14 cellular contexts compared by ENCODE assay signal in genomic region chr2:144447535-144447934, GRCh38.
DNase-seq lines count a peak whose midpoint lies in the region; ATAC-seq and TF ChIP-seq lines count a peak whose summit lies in the region.
"Had no signal": no experiment of that assay in that cellular context is flagged by ENCODE, and none has a peak within 500 bp of the region (broad histone marks: within the 10 kb centered on the region; RNA-seq: fewer than 3 reads in every experiment).

No MANE protein-coding gene starts in this region.

- H3K27ac ChIP-seq in adrenal gland, result peak overlapping the region in 3 of 5 donors; percentile 64 to 88 (median 81)
- peak overlapping the region in 3 of 4 donors; percentile 1 to 73 (median 18) for H3K27ac ChIP-seq in upper lobe of left lung
- H3K27ac ChIP-seq in CD8-positive, alpha-beta memory T cell (ENCODE audit: low read depth, low read length), result no peak overlapping the region

- intact Hi-C loops in adrenal gland (cut with DNase I), result no loop called here

- peaks cover 20% of the 10 kb centered on the region for H3K36me3 Mint-ChIP-seq in stimulated activated naive CD8-positive, alpha-beta T cell treated with anti-CD3 and anti-CD28 coated beads, Interleukin-15, Interleukin-2, amounts not matched to agents 100 ng/mL and 50 ng/mL, for 24 hours (ENCODE audit: low read depth)
- H3K36me3 Mint-ChIP-seq in nephron (ENCODE audit: low read depth), result peaks cover 20% of the 10 kb centered on the region
- peaks cover 0 to 4% (median 2%) of the 10 kb centered on the region in 3 donors for H3K36me3 Mint-ChIP-seq in CD8-positive, alpha-beta memory T cell
- H3K36me3 Mint-ChIP-seq: CD8-positive, alpha-beta T cell had no signal

- no peak overlapping the region for H3K4me3 Mint-ChIP-seq in stimulated activated naive CD8-positive, alpha-beta T cell treated with anti-CD3 and anti-CD28 coated beads, Interleukin-15, Interleukin-2, amounts not matched to agents 100 ng/mL and 50 ng/mL, for 24 hours
- H3K4me3 Mint-ChIP-seq in nephron, result no peak overlapping the region
- no peak overlapping the region for H3K4me3 Mint-ChIP-seq in CD8-positive, alpha-beta memory T cell
- H3K4me3 Mint-ChIP-seq: CD8-positive, alpha-beta T cell had no signal

- no peak for ATAC-seq in stimulated activated naive CD8-positive, alpha-beta T cell treated with anti-CD3 and anti-CD28 coated beads, Interleukin-15, Interleukin-2, amounts not matched to agents 100 U/mL and 50 U/mL, for 24 hours
- ATAC-seq in upper lobe of left lung (ENCODE audit: low FRiP score in 2 of 2) (no peak), HG03097 (IDR thresholded peaks at IDR 0.05; ENCODE audit: low FRiP score, unreplicated experiment) (no peak)
- ATAC-seq: CD8-positive, alpha-beta T cell; PC-3 had no signal

- H3K9me3 ChIP-seq in adrenal gland (replicated peaks in 1 of 3), result no peaks in the 10 kb centered on the region
- H3K9me3 ChIP-seq in upper lobe of left lung, result no peaks in the 10 kb centered on the region
- H3K9me3 ChIP-seq in CD8-positive, alpha-beta memory T cell (ENCODE audit: low read length), result no peaks in the 10 kb centered on the region

- no peaks in the 10 kb centered on the region for H3K9me3 Mint-ChIP-seq in stimulated activated naive CD8-positive, alpha-beta T cell treated with anti-CD3 and anti-CD28 coated beads, Interleukin-15, Interleukin-2, amounts not matched to agents 100 ng/mL and 50 ng/mL, for 24 hours
- no peaks in the 10 kb centered on the region for H3K9me3 Mint-ChIP-seq in nephron
- no peaks in the 10 kb centered on the region for H3K9me3 Mint-ChIP-seq in CD8-positive, alpha-beta memory T cell
- H3K9me3 Mint-ChIP-seq: CD8-positive, alpha-beta T cell had no signal

- POLR2A ChIA-PET in CD8-positive, alpha-beta memory T cell (lab: Charles Lee), result no interaction called here

- H3K27ac Mint-ChIP-seq in stimulated activated naive CD8-positive, alpha-beta T cell treated with anti-CD3 and anti-CD28 coated beads, Interleukin-15, Interleukin-2, amounts not matched to agents 100 ng/mL and 50 ng/mL, for 24 hours, result peak overlapping the region; percentile 78
- peak overlapping the region in 2 of 3 experiments; percentile 53 to 72 for H3K27ac Mint-ChIP-seq in nephron
- H3K27ac Mint-ChIP-seq in CD8-positive, alpha-beta memory T cell, result peak overlapping the region in 2 of 8 donors; percentile 16 to 42
- H3K27ac Mint-ChIP-seq: CD8-positive, alpha-beta T cell had no signal

- no peak for DNase-seq in stimulated activated naive CD8-positive, alpha-beta T cell treated with anti-CD3 and anti-CD28 coated beads, Interleukin-15, Interleukin-2, amounts not matched to agents 100 U/mL and 50 U/mL, for 24 hours
- DNase-seq in adrenal gland (no peak), upper lobe of left lung (no peak), dermis blood vessel endothelial cell (no peak)
- no peak for DNase-seq in CD8-positive, alpha-beta memory T cell
- DNase-seq: AML-193; CD8-positive, alpha-beta T cell; KG1; NCI-H187 treated with DMSO at 0.1 percent for 48 hours; NCI-H446; PC-3 had no signal

- CTCF ChIA-PET in CD8-positive, alpha-beta memory T cell (lab: Charles Lee), result no interaction called here

- TF ChIP-seq EP300 in upper lobe of left lung (IDR thresholded peaks at IDR 0.05), result no peak

- H3K27me3 Mint-ChIP-seq in stimulated activated naive CD8-positive, alpha-beta T cell treated with anti-CD3 and anti-CD28 coated beads, Interleukin-15, Interleukin-2, amounts not matched to agents 100 ng/mL and 50 ng/mL, for 24 hours, result no peaks in the 10 kb centered on the region
- no peaks in the 10 kb centered on the region for H3K27me3 Mint-ChIP-seq in nephron (ENCODE audit: low read depth)
- H3K27me3 Mint-ChIP-seq in CD8-positive, alpha-beta memory T cell, result peaks cover 0 to 2% of the 10 kb centered on the region in 2 donors

- H3K27me3 ChIP-seq in adrenal gland (no peaks in the 10 kb centered on the region), upper lobe of left lung (no peaks in the 10 kb centered on the region)
- H3K27me3 ChIP-seq in CD8-positive, alpha-beta memory T cell (ENCODE audit: insufficient read depth, low read length, poor library complexity, severe bottlenecking), result no peaks in the 10 kb centered on the region

- TF ChIP-seq CTCF in adrenal gland (IDR thresholded peaks at IDR 0.05), result no peak
- TF ChIP-seq CTCF in nephron (IDR thresholded peaks at IDR 0.05; ENCODE audit: unreplicated experiment in 3 of 3), result no peak
- TF ChIP-seq CTCF in upper lobe of left lung (IDR thresholded peaks at IDR 0.05), result no peak

- H3K36me3 ChIP-seq in adrenal gland (replicated peaks in 1 of 2) (no peaks in the 10 kb centered on the region), upper lobe of left lung (no peaks in the 10 kb centered on the region)
- H3K36me3 ChIP-seq in CD8-positive, alpha-beta memory T cell (ENCODE audit: insufficient read depth, low read length), result no peaks in the 10 kb centered on the region

- H3K4me1 Mint-ChIP-seq in stimulated activated naive CD8-positive, alpha-beta T cell treated with anti-CD3 and anti-CD28 coated beads, Interleukin-15, Interleukin-2, amounts not matched to agents 100 ng/mL and 50 ng/mL, for 24 hours (ENCODE audit: low read depth), result peaks cover 61% of the 10 kb centered on the region
- H3K4me1 Mint-ChIP-seq in nephron, result peaks cover 71% of the 10 kb centered on the region
- peaks cover 33 to 47% (median 43%) of the 10 kb centered on the region in 3 donors for H3K4me1 Mint-ChIP-seq in CD8-positive, alpha-beta memory T cell

- H3K4me1 ChIP-seq in adrenal gland (replicated peaks in 1 of 2) (peaks cover 30 to 83% of the 10 kb centered on the region in 2 donors), upper lobe of left lung (peaks cover 8 to 38% (median 23%) of the 10 kb centered on the region in 4 donors)
- H3K4me1 ChIP-seq in CD8-positive, alpha-beta memory T cell (ENCODE audit: insufficient read depth, low read length), result peaks cover 10% of the 10 kb centered on the region

- H3K4me3 ChIP-seq in adrenal gland, result no peak overlapping the region
- H3K4me3 ChIP-seq in upper lobe of left lung, result no peak overlapping the region
- H3K4me3 ChIP-seq in CD8-positive, alpha-beta memory T cell (ENCODE audit: low read length), result no peak overlapping the region

- 85 to 98% (median 86%) methylated on average over 4 of the region's 4 CpGs for WGBS in adrenal gland, 4 donors
- WGBS in upper lobe of left lung, 2 donors, result 91 to 98% methylated on average over 4 of the region's 4 CpGs

- no peak for TF ChIP-seq POLR2A in adrenal gland (IDR thresholded peaks at IDR 0.05)
- TF ChIP-seq POLR2A in upper lobe of left lung (IDR thresholded peaks at IDR 0.05), result no peak
